Comparison of ENCODE assay signal across 8 cellular contexts in genomic region chr10:73940634-73941221, GRCh38. TPM values are rescaled to one million over a fixed set of nuclear protein-coding genes. Genes with fewer than 3 reads are reported as not detected.
A peak's percentile ranks its signal among the peaks of the same experiment; 100 is the strongest.
DNase-seq lines count a peak whose midpoint lies in the region; ATAC-seq, FAIRE-seq and TF ChIP-seq lines count a peak whose summit lies in the region.

No MANE protein-coding gene starts in this region.

- DNase-seq in GM10266 (ENCODE audit: extremely low spot score) (peak; percentile 84), NOMO-1 (lab: John Stamatoyannopoulos, UW; ENCODE audit: unreplicated experiment in 2 of 2) (peak; percentile 65 to 70), endothelial cell of umbilical vein (ENCODE audit: low read depth, low spot score) (peak; percentile 71), NCI-H748 treated with DMSO at 0.1 percent for 48 hours (lab: John Stamatoyannopoulos, UW) (no peak)
- peak; percentile 53 for DNase-seq in activated CD8-positive, alpha-beta memory T cell treated with anti-CD3 and anti-CD28 coated beads, Interleukin-2, amount 50 U/mL, for 24 hours (ENCODE audit: extremely low read depth)
- DNase-seq in stimulated activated CD8-positive, alpha-beta memory T cell treated with anti-CD3 and anti-CD28 coated beads, Interleukin-2, amount 100 ng/mL, for 48 hours (ENCODE audit: low read depth in 2 of 2): peak; percentile 78 to 79

- no peak for TF ChIP-seq POLR2A in endothelial cell of umbilical vein (IDR thresholded peaks at IDR 0.05; ENCODE audit: low read depth, low read length)

- H3K4me1 ChIP-seq in endothelial cell of umbilical vein (ENCODE audit: control insufficient read depth, extremely low read depth, insufficient read depth, low read length) (peaks cover 19% of the 10 kb centered on the region), mucosa of rectum (ENCODE audit: control insufficient read depth in 2 of 2, insufficient read depth in 2 of 2, low read length in 2 of 2) (peaks cover 0 to 5% of the 10 kb centered on the region in 2 donors)

- H4K20me1 ChIP-seq in endothelial cell of umbilical vein (replicated peaks; ENCODE audit: control insufficient read depth, extremely low read depth, insufficient read depth, low read length): no peaks in the 10 kb centered on the region

- H3K79me2 ChIP-seq in endothelial cell of umbilical vein (ENCODE audit: control insufficient read depth, insufficient read depth, low read length): no peaks in the 10 kb centered on the region

- no peaks in the 10 kb centered on the region for H3K9me1 ChIP-seq in endothelial cell of umbilical vein (replicated peaks; ENCODE audit: control insufficient read depth, extremely low read depth, insufficient read depth, low read length)

- TF ChIP-seq CTCF in GM10266 (IDR thresholded peaks at IDR 0.05; ENCODE audit: control insufficient read depth, insufficient read depth, low read depth, missing control alignments) (peak; percentile 96), endothelial cell of umbilical vein (IDR thresholded peaks at IDR 0.05; ENCODE audit: extremely low read depth in 1 of 2, insufficient read depth in 1 of 2, low read depth in 1 of 2, low read length in 2 of 2) (peak; percentile 96 to 97)

- POLR2A ChIA-PET in endothelial cell of umbilical vein (lab: Charles Lee): interaction anchor here (0.6 to 1.3 kb wide), 4 partner anchors 51 to 62 kb away, joined by 3 to 4 read pairs (median 4); no protein-coding TSS in a partner anchor

- dilution Hi-C loops in endothelial cell of umbilical vein (cut with MboI; ENCODE audit: extremely low pct_ligation_motif_present, low sequenced_read_pairs): no loop called here

- peak overlapping the region; percentile 46 for H3K4me2 ChIP-seq in endothelial cell of umbilical vein (ENCODE audit: insufficient read depth, low read length)

- peak overlapping the region; percentile 35 for H3K9ac ChIP-seq in endothelial cell of umbilical vein (replicated peaks; ENCODE audit: extremely low read depth, insufficient read depth, low read length)
- peak overlapping the region; percentile 26 to 41 for H3K9ac ChIP-seq in mucosa of rectum (ENCODE audit: low read depth in 1 of 2, low read length in 2 of 2)

- no peaks in the 10 kb centered on the region for H3K36me3 ChIP-seq in endothelial cell of umbilical vein (ENCODE audit: control insufficient read depth in 2 of 2, extremely low read depth in 1 of 2, insufficient read depth in 2 of 2, low read length in 2 of 2)
- H3K36me3 ChIP-seq in mucosa of rectum (ENCODE audit: control insufficient read depth in 2 of 2, insufficient read depth in 2 of 2, low read length in 2 of 2): no peaks in the 10 kb centered on the region

- H3K27me3 ChIP-seq in endothelial cell of umbilical vein (ENCODE audit: control insufficient read depth in 2 of 2, insufficient read depth in 2 of 2, low read length in 2 of 2) (no peaks in the 10 kb centered on the region), mucosa of rectum (ENCODE audit: control insufficient read depth in 2 of 2, insufficient read depth in 2 of 2, low read length in 2 of 2) (no peaks in the 10 kb centered on the region)

- H3K4me3 ChIP-seq in endothelial cell of umbilical vein (replicated peaks in 1 of 3; ENCODE audit: insufficient read depth in 1 of 3, low read depth in 1 of 3, low read length in 3 of 3) (no peak overlapping the region), mucosa of rectum (ENCODE audit: low read length in 2 of 2) (peak overlapping the region; percentile 4 to 51)

- H3K27ac ChIP-seq in endothelial cell of umbilical vein (ENCODE audit: insufficient read depth, low read depth, low read length) (peak overlapping the region; percentile 47), mucosa of rectum (ENCODE audit: low read depth in 2 of 2, low read length in 2 of 2) (peak overlapping the region; percentile 23 to 26)

- H3K9me3 ChIP-seq in endothelial cell of umbilical vein (replicated peaks; ENCODE audit: control insufficient read depth, insufficient read depth, low read length): no peaks in the 10 kb centered on the region
- no peaks in the 10 kb centered on the region for H3K9me3 ChIP-seq in mucosa of rectum (ENCODE audit: control insufficient read depth in 2 of 2, low read length in 2 of 2)

- peak; percentile 79 for ATAC-seq in HG02678 (IDR thresholded peaks at IDR 0.05; ENCODE audit: unreplicated experiment)

- intact Hi-C loops in endothelial cell of umbilical vein (cut with micrococcal nuclease): loop anchor here (1.0 to 2.0 kb wide), 8 partner anchors 26 to 141 kb away; partner anchors contain the start of gene VCL

- FAIRE-seq in endothelial cell of umbilical vein (lab: Jason Lieb, UNC): peak; percentile 35

- peak overlapping the region; percentile 99 for H2AFZ ChIP-seq in endothelial cell of umbilical vein (ENCODE audit: low read depth, low read length)

- CTCF ChIA-PET in endothelial cell of umbilical vein (lab: Charles Lee): interaction anchor here (0.6 to 11.3 kb wide), 40 partner anchors 9 to 1295 kb away, joined by 3 to 439 read pairs (median 6); partner anchors contain the start of genes CHCHD1, COMTD1, PLAU and VCL

- no TSS peak for BruUV-seq in endothelial cell of umbilical vein (replicated peaks; lab: Mats Ljungman, UMichigan)

TF ChIP-seq in endothelial cell of umbilical vein, 7 proteins besides CTCF, POLR2A, EP300 and RAD21:
- TF ChIP-seq JUN (IDR thresholded peaks at IDR 0.05; ENCODE audit: borderline replicate concordance, insufficient read depth, insufficient read length, low read depth): no peak
- peak; percentile 63 for TF ChIP-seq POLR2AphosphoS5 (IDR thresholded peaks at IDR 0.05; ENCODE audit: insufficient read depth, low read depth, low read length)

RNA-seq across cellular contexts. Expression of gene PLAU, which starts 29.8 kb away (rescaled TPM):
- 32.5 and 34.9 TPM in 2 replicates for total RNA-seq in endothelial cell of umbilical vein
- polyA plus RNA-seq in endothelial cell of umbilical vein: 22.0 and 23.6 TPM in 2 replicates
- polyA plus RNA-seq in endothelial cell of umbilical vein (2011; cell fraction: cytosol; rRNA removed): 31.7 and 33.2 TPM in 2 replicates
- 33.4 and 36.3 TPM in 2 replicates for polyA plus RNA-seq in endothelial cell of umbilical vein (2011; cell fraction: nucleus; rRNA removed)
- polyA plus RNA-seq in endothelial cell of umbilical vein (2012): 39.8 and 90.5 TPM in 2 replicates
- 13.1 and 19.7 TPM in 2 replicates for polyA minus RNA-seq in endothelial cell of umbilical vein
- polyA minus RNA-seq in endothelial cell of umbilical vein (2011; cell fraction: cytosol; rRNA and poly(A)+ RNA removed): 3.0 TPM
- 5.0 TPM in 2 replicates for polyA minus RNA-seq in endothelial cell of umbilical vein (2011; cell fraction: nucleus; rRNA and poly(A)+ RNA removed)

RNA-seq across cellular contexts. Expression of gene VCL, which starts 57.2 kb away (rescaled TPM):
- total RNA-seq in endothelial cell of umbilical vein: 203 and 231 TPM in 2 replicates
- 92.7 and 95.4 TPM in 2 replicates for polyA plus RNA-seq in endothelial cell of umbilical vein
- 82.0 and 83.1 TPM in 2 replicates for polyA plus RNA-seq in endothelial cell of umbilical vein (2011; cell fraction: cytosol; rRNA removed)
- 242 and 287 TPM in 2 replicates for polyA plus RNA-seq in endothelial cell of umbilical vein (2011; cell fraction: nucleus; rRNA removed)
- 141 and 150 TPM in 2 replicates for polyA plus RNA-seq in endothelial cell of umbilical vein (2012)
- polyA minus RNA-seq in endothelial cell of umbilical vein: 182 and 207 TPM in 2 replicates
- polyA minus RNA-seq in endothelial cell of umbilical vein (2011; cell fraction: cytosol; rRNA and poly(A)+ RNA removed): 40.0 TPM
- polyA minus RNA-seq in endothelial cell of umbilical vein (2011; cell fraction: nucleus; rRNA and poly(A)+ RNA removed): 197 and 317 TPM in 2 replicates

Comparison
In these comparisons a context has a peak if more than half of its experiments do, and no peak if none do; other contexts are left out.
1. H3K4me3 ChIP-seq: peak in mucosa of rectum (2 of 2); none in endothelial cell of umbilical vein (0 of 3).